ENCODE assay signal across 26 cellular contexts in genomic region chr6:32402812-32403211, GRCh38. TPM values are rescaled to one million over a fixed set of nuclear protein-coding genes. Genes with fewer than 3 reads are reported as not detected.
"Had no signal": no experiment of that assay in that cellular context is flagged by ENCODE, and none has a peak within 500 bp of the region (broad histone marks: within the 10 kb centered on the region; RNA-seq: fewer than 3 reads in every experiment).

No MANE protein-coding gene starts in this region.

- ATAC-seq: heart left ventricle; left lobe of liver; naive thymus-derived CD4-positive, alpha-beta T cell had no signal

- DNase-seq: effector CD4-positive, alpha-beta T cell; foreskin melanocyte; heart left ventricle; hippocampal formation; islet precursor cell; mammary epithelial cell; naive thymus-derived CD4-positive, alpha-beta T cell; nephron progenitor cell; posterior cingulate gyrus; small intestine; stimulated activated CD4-positive, alpha-beta T cell treated with anti-CD3 and anti-CD28 coated beads, Interleukin-12 subunit alpha, Interleukin-12 subunit beta, amount 100 ng/mL, for 4 hours; stimulated activated naive CD4-positive, alpha-beta T cell; stomach; substantia nigra; transverse colon had no signal

- H3K36me3 ChIP-seq: heart left ventricle, right atrium auricular region, stomach, thoracic aorta, transverse colon had no signal

- H3K27me3 ChIP-seq: right atrium auricular region had no signal

- H3K9me3 ChIP-seq: heart left ventricle, right atrium auricular region, stomach, thoracic aorta, transverse colon had no signal

- H3K27ac Mint-ChIP-seq: naive thymus-derived CD4-positive, alpha-beta T cell; nephron progenitor cell had no signal

- H3K4me3 ChIP-seq: coronary artery, heart left ventricle, right atrium auricular region, stomach, thoracic aorta, transverse colon had no signal

- H3K36me3 Mint-ChIP-seq: naive thymus-derived CD4-positive, alpha-beta T cell had no signal

- H3K27ac ChIP-seq: coronary artery, heart left ventricle, right atrium auricular region, stomach, thoracic aorta, transverse colon had no signal

- H3K4me3 Mint-ChIP-seq: naive thymus-derived CD4-positive, alpha-beta T cell; nephron progenitor cell had no signal

- H3K4me1 ChIP-seq: heart left ventricle, right atrium auricular region, stomach had no signal

- H3K9me3 Mint-ChIP-seq: naive thymus-derived CD4-positive, alpha-beta T cell had no signal

RNA-seq across cellular contexts. Expression of gene BTNL2, which starts 4.2 kb away (rescaled TPM):
- total RNA-seq: dermis microvascular lymphatic vessel endothelial cell; heart left ventricle; left lobe of liver; lower leg skin; mammary epithelial cell; mesenteric fat pad; mononuclear cell; naive thymus-derived CD4-positive, alpha-beta T cell; osteocyte; right atrium auricular region; stomach; thoracic aorta; transverse colon; urinary bladder had no signal
- polyA plus RNA-seq: esophagus; heart left ventricle; mammary epithelial cell; naive thymus-derived CD4-positive, alpha-beta T cell; stomach; urinary bladder had no signal

RNA-seq across cellular contexts. Expression of gene TSBP1, which starts 31.1 kb away (rescaled TPM):
- total RNA-seq: dermis microvascular lymphatic vessel endothelial cell; heart left ventricle; left lobe of liver; lower leg skin; mammary epithelial cell; mesenteric fat pad; mononuclear cell; naive thymus-derived CD4-positive, alpha-beta T cell; osteocyte; right atrium auricular region; stomach; thoracic aorta; transverse colon; urinary bladder had no signal
- polyA plus RNA-seq: esophagus; heart left ventricle; mammary epithelial cell; naive thymus-derived CD4-positive, alpha-beta T cell; small intestine; stomach; urinary bladder had no signal

RNA-seq across cellular contexts. Expression of gene HLA-DRA, which starts 36.9 kb away (rescaled TPM):
- total RNA-seq: osteocyte had no signal
